In the genomic region with DNA sequence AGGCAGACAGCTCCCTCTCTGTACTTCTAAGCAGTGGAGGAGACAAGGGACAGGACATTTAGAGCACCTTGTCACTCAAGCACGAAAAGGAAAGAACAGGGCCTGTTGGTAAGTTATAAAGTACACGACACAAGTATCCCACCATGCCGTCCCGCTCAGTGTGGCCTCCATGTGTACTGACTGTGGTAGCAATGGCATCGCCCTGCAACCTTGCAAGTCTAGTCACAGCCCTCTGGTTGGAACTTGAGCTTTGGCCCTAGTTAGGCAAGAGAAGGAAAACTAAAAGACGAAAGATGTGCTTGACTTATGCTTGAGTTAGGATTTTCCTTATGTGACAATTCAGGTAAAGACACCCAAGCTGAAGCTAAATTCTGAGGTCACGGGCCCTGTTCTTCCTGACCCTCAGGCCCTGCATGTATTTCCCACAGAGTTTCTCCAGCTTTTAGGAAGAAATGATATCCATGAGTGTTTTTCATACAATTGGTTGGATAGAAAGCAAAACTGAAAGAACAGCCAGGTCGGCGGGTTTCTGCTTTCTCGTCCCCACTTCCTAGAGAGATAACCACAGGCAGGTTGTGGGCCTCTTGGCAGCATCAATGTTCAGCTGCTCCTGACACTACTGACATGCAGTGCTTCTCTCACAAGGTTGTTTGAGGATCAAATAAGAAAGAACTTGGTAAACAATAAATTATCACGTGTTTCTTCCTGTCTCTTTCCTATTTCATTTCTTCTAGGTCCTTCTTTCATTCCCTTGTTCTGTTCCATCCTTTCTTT, we compare ENCODE assay signal across 8 cellular contexts.
DNase-seq lines count a peak whose midpoint lies in the region; ATAC-seq and TF ChIP-seq lines count a peak whose summit lies in the region.

No MANE protein-coding gene starts in this region.

- H3K4me3 ChIP-seq in Peyer's patch (peak overlapping the region in 1 of 4 donors; percentile 7), osteoblast (ENCODE audit: insufficient read depth, low read length) (no peak overlapping the region), smooth muscle cell (no peak overlapping the region)

- H2AFZ ChIP-seq in osteoblast (ENCODE audit: low read length) (no peak overlapping the region), smooth muscle cell (ENCODE audit: low read depth) (no peak overlapping the region)

- H3K4me1 ChIP-seq in Peyer's patch (peaks cover 0 to 5% (median 0%) of the 10 kb centered on the region in 4 donors), osteoblast (ENCODE audit: insufficient read depth, low read length) (no peaks in the 10 kb centered on the region), smooth muscle cell (ENCODE audit: low read depth) (no peaks in the 10 kb centered on the region)

- POLR2A ChIA-PET in HEK293T (lab: Yijun Ruan, JAX) = no interaction called here

- 96% methylated on average over 11 of the region's 11 CpGs for WGBS in smooth muscle cell (ENCODE audit: low lambda C conversion rate)

- no peak overlapping the region for H3K9ac ChIP-seq in smooth muscle cell (ENCODE audit: low read depth)

- no peak for TF ChIP-seq POLR2A in Peyer's patch (IDR thresholded peaks at IDR 0.05)

- no peak for TF ChIP-seq CTCF in Peyer's patch (IDR thresholded peaks at IDR 0.05)
- no peak for TF ChIP-seq CTCF in osteoblast (IDR thresholded peaks at IDR 0.05; ENCODE audit: extremely low read depth, low read depth, low read length)
- no peak for TF ChIP-seq CTCF in smooth muscle cell (IDR thresholded peaks at IDR 0.05; ENCODE audit: borderline replicate concordance, insufficient read depth, poor library complexity, severe bottlenecking)

- DNase-seq in Peyer's patch (peak in 1 of 3 donors; percentile 70), osteoblast (ENCODE audit: insufficient read length, low spot score, missing footprints) (peak; percentile 77), smooth muscle cell (lab: John Stamatoyannopoulos, UW; ENCODE audit: unreplicated experiment) (no peak), DMS79 treated with DMSO at 0.1 percent for 48 hours (lab: John Stamatoyannopoulos, UW) (no peak), HEK293T (ENCODE audit: extremely low spot score) (no peak), H4 (ENCODE audit: low spot score) (no peak)

- H3K27ac ChIP-seq in Peyer's patch (peak overlapping the region in 3 of 4 donors; percentile 17 to 76 (median 19)), osteoblast (ENCODE audit: low read depth, low read length) (no peak overlapping the region), smooth muscle cell (ENCODE audit: low read depth) (no peak overlapping the region)

- no peak overlapping the region for H3K4me2 ChIP-seq in osteoblast (ENCODE audit: insufficient read depth, low read length)
- no peak overlapping the region for H3K4me2 ChIP-seq in smooth muscle cell

- H3K9me3 ChIP-seq in Peyer's patch (no peaks in the 10 kb centered on the region), osteoblast (ENCODE audit: low read depth, low read length) (no peaks in the 10 kb centered on the region), smooth muscle cell (replicated peaks; ENCODE audit: low read depth) (no peaks in the 10 kb centered on the region)

- peak; percentile 83 for ATAC-seq in GM18868 (IDR thresholded peaks at IDR 0.05; ENCODE audit: unreplicated experiment)
- ATAC-seq in HG02763 (IDR thresholded peaks at IDR 0.05; ENCODE audit: unreplicated experiment) = peak; percentile 94

- H4K20me1 ChIP-seq in osteoblast (ENCODE audit: insufficient read depth, low read length) (no peaks in the 10 kb centered on the region), smooth muscle cell (ENCODE audit: low read depth) (no peaks in the 10 kb centered on the region)

- H3F3A ChIP-seq in smooth muscle cell (ENCODE audit: low read depth) = no peaks in the 10 kb centered on the region

- CTCF ChIA-PET in HEK293T (lab: Yijun Ruan, JAX) = interaction anchor here (0.6 kb wide), 1 partner anchor 1043 kb away, joined by 3 read pairs; no protein-coding TSS in a partner anchor

- H3K27me3 ChIP-seq in Peyer's patch = no peaks in the 10 kb centered on the region
- H3K27me3 ChIP-seq in osteoblast (ENCODE audit: insufficient read depth, low read length) = no peaks in the 10 kb centered on the region
- H3K27me3 ChIP-seq in smooth muscle cell (ENCODE audit: low read depth) = peaks cover 6% of the 10 kb centered on the region

- H3K79me2 ChIP-seq in osteoblast (ENCODE audit: insufficient read depth, low read length) = no peaks in the 10 kb centered on the region
- H3K79me2 ChIP-seq in smooth muscle cell (ENCODE audit: low read depth) = no peaks in the 10 kb centered on the region

- no peaks in the 10 kb centered on the region for H3K36me3 ChIP-seq in Peyer's patch
- no peaks in the 10 kb centered on the region for H3K36me3 ChIP-seq in osteoblast (ENCODE audit: insufficient read depth, low read length)
- H3K36me3 ChIP-seq in smooth muscle cell (ENCODE audit: low read depth) = no peaks in the 10 kb centered on the region

TF ChIP-seq in HEK293T, 16 proteins besides CTCF, POLR2A, EP300 and RAD21:
- TF ChIP-seq HDGF (IDR thresholded peaks at IDR 0.05; ENCODE audit: borderline replicate concordance) = no peak
- TF ChIP-seq L3MBTL2 (conservative IDR thresholded peaks at IDR 0.05) = no peak
- no peak for TF ChIP-seq BHLHE40 (IDR thresholded peaks at IDR 0.05; ENCODE audit: borderline replicate concordance)
- no peak for TF ChIP-seq ELF4 (IDR thresholded peaks at IDR 0.05)
- no peak for TF ChIP-seq CTBP1 (IDR thresholded peaks at IDR 0.05; ENCODE audit: borderline replicate concordance)
- TF ChIP-seq, protein P1, sequence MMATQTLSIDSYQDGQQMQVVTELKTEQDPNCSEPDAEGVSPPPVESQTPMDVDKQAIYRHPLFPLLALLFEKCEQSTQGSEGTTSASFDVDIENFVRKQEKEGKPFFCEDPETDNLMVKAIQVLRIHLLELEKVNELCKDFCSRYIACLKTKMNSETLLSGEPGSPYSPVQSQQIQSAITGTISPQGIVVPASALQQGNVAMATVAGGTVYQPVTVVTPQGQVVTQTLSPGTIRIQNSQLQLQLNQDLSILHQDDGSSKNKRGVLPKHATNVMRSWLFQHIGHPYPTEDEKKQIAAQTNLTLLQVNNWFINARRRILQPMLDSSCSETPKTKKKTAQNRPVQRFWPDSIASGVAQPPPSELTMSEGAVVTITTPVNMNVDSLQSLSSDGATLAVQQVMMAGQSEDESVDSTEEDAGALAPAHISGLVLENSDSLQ (IDR thresholded peaks at IDR 0.05) = no peak
- TF ChIP-seq NFRKB (IDR thresholded peaks at IDR 0.05) = no peak
- TF ChIP-seq LEF1 (IDR thresholded peaks at IDR 0.05; ENCODE audit: borderline replicate concordance) = no peak
- no peak for TF ChIP-seq TARDBP (IDR thresholded peaks at IDR 0.05)
- TF ChIP-seq FOXK2 (IDR thresholded peaks at IDR 0.05) = no peak
- no peak for TF ChIP-seq ARNT (IDR thresholded peaks at IDR 0.05)
- TF ChIP-seq FOXA1 (IDR thresholded peaks at IDR 0.05) = no peak
- TF ChIP-seq FOXM1 (IDR thresholded peaks at IDR 0.05; ENCODE audit: borderline replicate concordance) = no peak
- no peak for TF ChIP-seq ZNF384 (IDR thresholded peaks at IDR 0.05)
- no peak for TF ChIP-seq SUZ12 (IDR thresholded peaks at IDR 0.05)

Comparison
In these comparisons a context has a peak if more than half of its experiments do, and no peak if none do; other contexts are left out.
1. H3K27ac ChIP-seq: peak in Peyer's patch (3 of 4); none in osteoblast (single experiment) and smooth muscle cell (single experiment).